Comparison of ENCODE assay signal across 11 cellular contexts in the genomic region with DNA sequence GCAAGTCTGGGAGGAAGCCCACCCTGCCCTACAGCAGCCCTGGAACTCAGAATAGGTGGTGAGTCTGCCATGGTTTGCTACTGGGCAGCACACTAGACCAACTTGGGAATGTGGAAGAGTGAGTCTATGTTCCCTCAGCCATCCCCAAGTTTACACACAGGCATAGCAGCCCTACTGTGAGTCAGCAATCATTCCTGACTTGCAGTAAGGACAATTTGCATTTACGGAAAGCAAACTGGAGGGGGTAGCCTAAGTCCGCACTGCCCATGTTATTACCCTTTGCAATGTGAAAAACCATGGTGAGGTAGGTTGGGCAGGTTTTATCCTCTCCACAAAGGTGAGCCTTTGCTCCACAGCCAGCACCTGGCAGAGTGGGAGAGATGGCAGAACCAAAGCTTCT. TPM values are rescaled to one million over a fixed set of nuclear protein-coding genes. Genes with fewer than 3 reads are reported as not detected.
DNase-seq lines count a peak whose midpoint lies in the region; ATAC-seq and TF ChIP-seq lines count a peak whose summit lies in the region.
"Had no signal": no experiment of that assay in that cellular context is flagged by ENCODE, and none has a peak within 500 bp of the region (broad histone marks: within the 10 kb centered on the region; RNA-seq: fewer than 3 reads in every experiment).

No MANE protein-coding gene starts in this region.

- H3K36me3 Mint-ChIP-seq in activated CD4-positive, alpha-beta T cell treated with anti-CD3 and anti-CD28 coated beads, Interleukin-2, amount 10 ng/mL, durations not matched to agents 24 days and 14 days (ENCODE audit: low read depth), result peaks cover 54% of the 10 kb centered on the region
- peaks cover 19% of the 10 kb centered on the region for H3K36me3 Mint-ChIP-seq in endothelial cell (ENCODE audit: low read depth, unreplicated experiment)

- no peak for DNase-seq in activated CD4-positive, alpha-beta T cell treated with anti-CD3 and anti-CD28 coated beads, Interleukin-2, amount 10 ng/mL, durations not matched to agents 24 days and 14 days
- no peak for DNase-seq in activated CD4-positive, alpha-beta T cell treated with anti-CD3 and anti-CD28 coated beads for 4 hours
- no peak for DNase-seq in SJCRH30
- no peak for DNase-seq in endothelial cell (ENCODE audit: low spot score)
- no peak for DNase-seq in NCI-H446 (lab: John Stamatoyannopoulos, UW)
- DNase-seq in ureter (ENCODE audit: low spot score), result no peak
- DNase-seq: midbrain, NCI-H1694 had no signal

- H3K27ac Mint-ChIP-seq in activated CD4-positive, alpha-beta T cell treated with anti-CD3 and anti-CD28 coated beads, Interleukin-2, amount 10 ng/mL, durations not matched to agents 24 days and 14 days, result peak overlapping the region; percentile 96
- peak overlapping the region; percentile 44 for H3K27ac Mint-ChIP-seq in endothelial cell (ENCODE audit: unreplicated experiment)

- H3K27me3 ChIP-seq in SJCRH30, result no peaks in the 10 kb centered on the region

- H3K4me1 Mint-ChIP-seq in activated CD4-positive, alpha-beta T cell treated with anti-CD3 and anti-CD28 coated beads, Interleukin-2, amount 10 ng/mL, durations not matched to agents 24 days and 14 days, result peaks cover 53% of the 10 kb centered on the region
- H3K4me1 Mint-ChIP-seq in endothelial cell (ENCODE audit: unreplicated experiment), result peaks cover 33% of the 10 kb centered on the region

- H3K27me3 Mint-ChIP-seq in activated CD4-positive, alpha-beta T cell treated with anti-CD3 and anti-CD28 coated beads, Interleukin-2, amount 10 ng/mL, durations not matched to agents 24 days and 14 days, result peaks cover 2% of the 10 kb centered on the region
- peaks cover 28% of the 10 kb centered on the region for H3K27me3 Mint-ChIP-seq in endothelial cell (ENCODE audit: unreplicated experiment)

- no peak for ATAC-seq in HG02970 (IDR thresholded peaks at IDR 0.05; ENCODE audit: low FRiP score, unreplicated experiment)
- ATAC-seq: A549 had no signal

- H3K36me3 ChIP-seq in SJCRH30, result no peaks in the 10 kb centered on the region

- intact Hi-C loops in activated CD4-positive, alpha-beta T cell treated with anti-CD3 and anti-CD28 coated beads, Interleukin-2, amount 10 ng/mL, durations not matched to agents 24 days and 14 days (cut with micrococcal nuclease), result loop anchor here (1.0 kb wide), 1 partner anchor 12 kb away; the partner anchor contains the start of gene NICN1

- TF ChIP-seq CTCF in endothelial cell (IDR thresholded peaks at IDR 0.05; ENCODE audit: unreplicated experiment), result no peak

- peak overlapping the region; percentile 17; the same call in 1 of the 2 replicates for H3K27ac ChIP-seq in SJCRH30
- peak overlapping the region in 17 of 21 experiments; percentile 8 to 97 (median 63) for H3K27ac ChIP-seq in skin epidermis

- H3K4me3 ChIP-seq in SJCRH30, result no peak overlapping the region
- H3K4me3 ChIP-seq in skin epidermis, result no peak overlapping the region
- H3K4me3 ChIP-seq: A549 had no signal

- no peaks in the 10 kb centered on the region for H3K9me3 Mint-ChIP-seq in activated CD4-positive, alpha-beta T cell treated with anti-CD3 and anti-CD28 coated beads, Interleukin-2, amount 10 ng/mL, durations not matched to agents 24 days and 14 days
- no peaks in the 10 kb centered on the region for H3K9me3 Mint-ChIP-seq in endothelial cell (ENCODE audit: unreplicated experiment)

- H3K9me3 ChIP-seq in SJCRH30 (replicated peaks), result no peaks in the 10 kb centered on the region
- H3K9me3 ChIP-seq: A549 had no signal

- H3K4me3 Mint-ChIP-seq in activated CD4-positive, alpha-beta T cell treated with anti-CD3 and anti-CD28 coated beads, Interleukin-2, amount 10 ng/mL, durations not matched to agents 24 days and 14 days, result peak overlapping the region; percentile 76
- H3K4me3 Mint-ChIP-seq in endothelial cell (ENCODE audit: unreplicated experiment), result no peak overlapping the region

- H3K4me1 ChIP-seq in SJCRH30, result peaks cover 22% of the 10 kb centered on the region

RNA-seq across cellular contexts. Expression of gene TCTA, which starts 4.6 kb away (rescaled TPM):
- 18.7 and 21.2 TPM in 2 replicates for total RNA-seq in activated CD4-positive, alpha-beta T cell treated with anti-CD3 and anti-CD28 coated beads, Interleukin-2, amount 10 ng/mL, durations not matched to agents 24 days and 14 days
- 12.8 and 13.1 TPM in 2 replicates for total RNA-seq in SJCRH30 (2014; rRNA removed; shearing (Covaris generic))
- 17.3 TPM for total RNA-seq in endothelial cell (ENCODE audit: unreplicated experiment)
- total RNA-seq in ureter, result 37.1 TPM

RNA-seq across cellular contexts. Expression of gene RHOA, which starts 5.1 kb away (rescaled TPM):
- 381 and 391 TPM in 2 replicates for total RNA-seq in activated CD4-positive, alpha-beta T cell treated with anti-CD3 and anti-CD28 coated beads, Interleukin-2, amount 10 ng/mL, durations not matched to agents 24 days and 14 days
- 321 and 323 TPM in 2 replicates for total RNA-seq in SJCRH30 (2014; rRNA removed; shearing (Covaris generic))
- 583 TPM for total RNA-seq in endothelial cell (ENCODE audit: unreplicated experiment)
- 379 TPM for total RNA-seq in ureter

RNA-seq across cellular contexts. Expression of gene AMT, which starts 5.4 kb away (rescaled TPM):
- 2.6 and 3.7 TPM in 2 replicates for total RNA-seq in activated CD4-positive, alpha-beta T cell treated with anti-CD3 and anti-CD28 coated beads, Interleukin-2, amount 10 ng/mL, durations not matched to agents 24 days and 14 days
- 0.26 TPM in 1 of 2 replicates, not detected in the other for total RNA-seq in SJCRH30 (2014; rRNA removed; shearing (Covaris generic))
- total RNA-seq in endothelial cell (ENCODE audit: unreplicated experiment) (11.9 TPM), ureter (29.1 TPM)

RNA-seq across cellular contexts. Expression of gene NICN1, which starts 12.3 kb away (rescaled TPM):
- total RNA-seq in activated CD4-positive, alpha-beta T cell treated with anti-CD3 and anti-CD28 coated beads, Interleukin-2, amount 10 ng/mL, durations not matched to agents 24 days and 14 days, result 11.1 and 12.6 TPM in 2 replicates
- 2.4 and 2.6 TPM in 2 replicates for total RNA-seq in SJCRH30 (2014; rRNA removed; shearing (Covaris generic))
- total RNA-seq in endothelial cell (ENCODE audit: unreplicated experiment), result 30.0 TPM
- total RNA-seq in ureter, result 27.4 TPM

RNA-seq across cellular contexts. Expression of gene DAG1, which starts 53.2 kb away (rescaled TPM):
- total RNA-seq in activated CD4-positive, alpha-beta T cell treated with anti-CD3 and anti-CD28 coated beads, Interleukin-2, amount 10 ng/mL, durations not matched to agents 24 days and 14 days, result 21.3 and 21.9 TPM in 2 replicates
- 79.5 and 82.8 TPM in 2 replicates for total RNA-seq in SJCRH30 (2014; rRNA removed; shearing (Covaris generic))
- 54.8 TPM for total RNA-seq in endothelial cell (ENCODE audit: unreplicated experiment)
- 94.0 TPM for total RNA-seq in ureter
